Comparison of ENCODE assay signal across 12 cellular contexts in genomic region chr12:26713885-26714383, GRCh38.
DNase-seq lines count a peak whose midpoint lies in the region; ATAC-seq and TF ChIP-seq lines count a peak whose summit lies in the region.
"Had no signal": no experiment of that assay in that cellular context is flagged by ENCODE, and none has a peak within 500 bp of the region (broad histone marks: within the 10 kb centered on the region; RNA-seq: fewer than 3 reads in every experiment).

No MANE protein-coding gene starts in this region.

- no peak overlapping the region for H3K4me3 ChIP-seq in GM12864 (ENCODE audit: low read depth, low read length)
- no peak overlapping the region for H3K4me3 ChIP-seq in Peyer's patch
- H3K4me3 ChIP-seq: skin epidermis had no signal

- no peaks in the 10 kb centered on the region for H3K27me3 ChIP-seq in Peyer's patch

- H3K36me3 ChIP-seq in Peyer's patch: peaks cover 0 to 7% (median 0%) of the 10 kb centered on the region in 3 donors

- H3K9me3 ChIP-seq in Peyer's patch: no peaks in the 10 kb centered on the region

- no peak overlapping the region for H3K27ac ChIP-seq in Peyer's patch
- H3K27ac ChIP-seq: skin epidermis had no signal

- DNase-seq in GM12864 (ENCODE audit: low read depth) (peak; percentile 39), DMS53 treated with DMSO at 0.1 percent for 48 hours (lab: John Stamatoyannopoulos, UW; ENCODE audit: unreplicated experiment) (no peak), Peyer's patch (no peak), LoVo (ENCODE audit: low spot score) (no peak), NCI-H146 (lab: John Stamatoyannopoulos, UW) (no peak)
- DNase-seq: anterior cingulate cortex, GF-D8, NCI-H748 treated with DMSO at 0.1 percent for 48 hours had no signal

- H3K4me1 ChIP-seq in Peyer's patch: no peaks in the 10 kb centered on the region

- TF ChIP-seq POLR2A in Peyer's patch (IDR thresholded peaks at IDR 0.05): no peak

- ATAC-seq in GM19328 (IDR thresholded peaks at IDR 0.05; ENCODE audit: unreplicated experiment) (peak; percentile 65), HG02678 (IDR thresholded peaks at IDR 0.05; ENCODE audit: unreplicated experiment) (peak; percentile 76), HG03460 (IDR thresholded peaks at IDR 0.05; ENCODE audit: unreplicated experiment) (peak; percentile 69)

- no peak for TF ChIP-seq CTCF in GM12864 (IDR thresholded peaks at IDR 0.05; ENCODE audit: low read depth, low read length, missing control alignments)
- TF ChIP-seq CTCF in Peyer's patch (IDR thresholded peaks at IDR 0.05): no peak
